Comparison of ENCODE assay signal across 1 cellular context in genomic region chr20:25256226-25256859, GRCh38.
TF ChIP-seq lines count a peak whose summit lies in the region.

No MANE protein-coding gene starts in this region.

TF ChIP-seq in SK-N-SH, 30 proteins besides CTCF, POLR2A, EP300 and RAD21 (continued from another document):
- TF ChIP-seq, protein P1, sequence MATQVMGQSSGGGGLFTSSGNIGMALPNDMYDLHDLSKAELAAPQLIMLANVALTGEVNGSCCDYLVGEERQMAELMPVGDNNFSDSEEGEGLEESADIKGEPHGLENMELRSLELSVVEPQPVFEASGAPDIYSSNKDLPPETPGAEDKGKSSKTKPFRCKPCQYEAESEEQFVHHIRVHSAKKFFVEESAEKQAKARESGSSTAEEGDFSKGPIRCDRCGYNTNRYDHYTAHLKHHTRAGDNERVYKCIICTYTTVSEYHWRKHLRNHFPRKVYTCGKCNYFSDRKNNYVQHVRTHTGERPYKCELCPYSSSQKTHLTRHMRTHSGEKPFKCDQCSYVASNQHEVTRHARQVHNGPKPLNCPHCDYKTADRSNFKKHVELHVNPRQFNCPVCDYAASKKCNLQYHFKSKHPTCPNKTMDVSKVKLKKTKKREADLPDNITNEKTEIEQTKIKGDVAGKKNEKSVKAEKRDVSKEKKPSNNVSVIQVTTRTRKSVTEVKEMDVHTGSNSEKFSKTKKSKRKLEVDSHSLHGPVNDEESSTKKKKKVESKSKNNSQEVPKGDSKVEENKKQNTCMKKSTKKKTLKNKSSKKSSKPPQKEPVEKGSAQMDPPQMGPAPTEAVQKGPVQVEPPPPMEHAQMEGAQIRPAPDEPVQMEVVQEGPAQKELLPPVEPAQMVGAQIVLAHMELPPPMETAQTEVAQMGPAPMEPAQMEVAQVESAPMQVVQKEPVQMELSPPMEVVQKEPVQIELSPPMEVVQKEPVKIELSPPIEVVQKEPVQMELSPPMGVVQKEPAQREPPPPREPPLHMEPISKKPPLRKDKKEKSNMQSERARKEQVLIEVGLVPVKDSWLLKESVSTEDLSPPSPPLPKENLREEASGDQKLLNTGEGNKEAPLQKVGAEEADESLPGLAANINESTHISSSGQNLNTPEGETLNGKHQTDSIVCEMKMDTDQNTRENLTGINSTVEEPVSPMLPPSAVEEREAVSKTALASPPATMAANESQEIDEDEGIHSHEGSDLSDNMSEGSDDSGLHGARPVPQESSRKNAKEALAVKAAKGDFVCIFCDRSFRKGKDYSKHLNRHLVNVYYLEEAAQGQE (IDR thresholded peaks at IDR 0.05; ENCODE audit: low read depth, low read length) = no peak
- TF ChIP-seq, protein P2, sequence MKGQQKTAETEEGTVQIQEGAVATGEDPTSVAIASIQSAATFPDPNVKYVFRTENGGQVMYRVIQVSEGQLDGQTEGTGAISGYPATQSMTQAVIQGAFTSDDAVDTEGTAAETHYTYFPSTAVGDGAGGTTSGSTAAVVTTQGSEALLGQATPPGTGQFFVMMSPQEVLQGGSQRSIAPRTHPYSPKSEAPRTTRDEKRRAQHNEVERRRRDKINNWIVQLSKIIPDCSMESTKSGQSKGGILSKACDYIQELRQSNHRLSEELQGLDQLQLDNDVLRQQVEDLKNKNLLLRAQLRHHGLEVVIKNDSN (IDR thresholded peaks at IDR 0.05; ENCODE audit: borderline replicate concordance, low read depth) = no peak
- TF ChIP-seq MXI1 (IDR thresholded peaks at IDR 0.05; ENCODE audit: low read depth, low read length) (no peak), FOSL2 (IDR thresholded peaks at IDR 0.05; ENCODE audit: borderline replicate concordance, low read depth) (no peak), POLR2AphosphoS5 (IDR thresholded peaks at IDR 0.05; ENCODE audit: low read depth, low read length) (no peak), CHD2 (IDR thresholded peaks at IDR 0.05; ENCODE audit: low read length, partially characterized antibody) (no peak), PBX3 (IDR thresholded peaks at IDR 0.05) (no peak), TCF12 (IDR thresholded peaks at IDR 0.05) (no peak), GABPA (IDR thresholded peaks at IDR 0.05; ENCODE audit: low read depth) (no peak), FOXJ3 (CRISPR knock-in tag; IDR thresholded peaks at IDR 0.05) (no peak), NFIC (IDR thresholded peaks at IDR 0.05; ENCODE audit: borderline replicate concordance) (no peak), FOXM1 (IDR thresholded peaks at IDR 0.05; ENCODE audit: low read depth) (no peak), JUND (IDR thresholded peaks at IDR 0.05) (no peak)
- TF ChIP-seq, protein P3, sequence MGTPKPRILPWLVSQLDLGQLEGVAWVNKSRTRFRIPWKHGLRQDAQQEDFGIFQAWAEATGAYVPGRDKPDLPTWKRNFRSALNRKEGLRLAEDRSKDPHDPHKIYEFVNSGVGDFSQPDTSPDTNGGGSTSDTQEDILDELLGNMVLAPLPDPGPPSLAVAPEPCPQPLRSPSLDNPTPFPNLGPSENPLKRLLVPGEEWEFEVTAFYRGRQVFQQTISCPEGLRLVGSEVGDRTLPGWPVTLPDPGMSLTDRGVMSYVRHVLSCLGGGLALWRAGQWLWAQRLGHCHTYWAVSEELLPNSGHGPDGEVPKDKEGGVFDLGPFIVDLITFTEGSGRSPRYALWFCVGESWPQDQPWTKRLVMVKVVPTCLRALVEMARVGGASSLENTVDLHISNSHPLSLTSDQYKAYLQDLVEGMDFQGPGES (IDR thresholded peaks at IDR 0.05; ENCODE audit: low read depth, low read length) = no peak
TF ChIP-seq in SK-N-SH: peak in this region for 0.
